In the genomic region with DNA sequence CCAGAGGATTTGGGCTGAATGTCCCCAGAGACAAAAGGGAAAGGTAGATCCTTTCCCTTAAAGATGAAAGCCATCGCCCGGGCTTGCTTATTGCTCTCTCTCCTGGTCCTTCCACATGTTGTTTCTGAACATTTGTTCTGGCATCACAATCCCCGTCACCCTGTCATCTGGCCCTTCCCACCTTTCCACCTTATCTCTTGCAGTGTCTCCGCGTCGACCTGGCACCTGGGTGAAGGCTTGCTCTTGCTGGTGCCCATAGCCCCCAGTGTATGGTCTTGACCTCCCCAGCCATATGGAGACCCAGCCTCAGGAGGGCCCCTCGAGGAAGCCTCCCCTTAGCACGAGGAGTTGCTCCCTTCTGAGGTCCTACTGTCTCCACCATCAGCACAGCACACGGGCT, we compare ENCODE assay signal across 7 cellular contexts.
"Had no signal": no experiment of that assay in that cellular context is flagged by ENCODE, and none has a peak within 500 bp of the region (broad histone marks: within the 10 kb centered on the region; RNA-seq: fewer than 3 reads in every experiment).

No MANE protein-coding gene starts in this region.

- H3K4me3 ChIP-seq: K562 had no signal

- H3K4me3 Mint-ChIP-seq: IgD-negative memory B cell had no signal

- H3K27ac ChIP-seq: HL-60 had no signal

- ATAC-seq: HepG2, K562 had no signal

- DNase-seq: IMR-90, KBM-7, KG1 had no signal

- H3K27ac Mint-ChIP-seq: IgD-negative memory B cell had no signal
